7 cellular contexts compared by ENCODE assay signal in genomic region chr19:36605101-36605838, GRCh38. TPM values are rescaled to one million over a fixed set of nuclear protein-coding genes. Genes with fewer than 3 reads are reported as not detected.
DNase-seq lines count a peak whose midpoint lies in the region; ATAC-seq and TF ChIP-seq lines count a peak whose summit lies in the region.

TSS of gene ZNF382 (plus strand) at chr19:36605313. CDS start at chr19:36609915, 4,602 bp downstream.

- peaks cover 2% of the 10 kb centered on the region for H3K9me3 Mint-ChIP-seq in neural crest cell
- H3K9me3 Mint-ChIP-seq in stimulated activated naive CD8-positive, alpha-beta T cell treated with anti-CD3 and anti-CD28 coated beads, Interleukin-15, amount 100 ng/mL, for 72 hours = peaks cover 25 to 26% of the 10 kb centered on the region in 2 donors

- peak within 1 kb of the TSS; percentile 92 to 93 for H3K4me3 ChIP-seq in foreskin fibroblast (ENCODE audit: low read depth in 1 of 2, low read length in 2 of 2)

- DNase-seq in activated T-helper 9 cell treated with anti-CD3 and anti-CD28 coated beads, Interleukin-2, amount 50 U/mL, for 16 hours (ENCODE audit: low read depth) = peak; percentile 84
- peak; percentile 54 to 88 for DNase-seq in foreskin fibroblast
- peak; percentile 72 for DNase-seq in neural crest cell (ENCODE audit: low read depth, low spot score)
- DNase-seq in stimulated activated naive CD8-positive, alpha-beta T cell treated with anti-CD3 and anti-CD28 coated beads, Interleukin-15, amount 100 ng/mL, for 72 hours = peak; percentile 90

- peak within 1 kb of the TSS; percentile 95 for H3K27ac Mint-ChIP-seq in neural crest cell (ENCODE audit: unreplicated experiment)
- H3K27ac Mint-ChIP-seq in stimulated activated naive CD8-positive, alpha-beta T cell treated with anti-CD3 and anti-CD28 coated beads, Interleukin-15, amount 100 ng/mL, for 72 hours = peak within 1 kb of the TSS; percentile 92 to 99

- H3K4me3 Mint-ChIP-seq in neural crest cell = peak within 1 kb of the TSS; percentile 90
- peak within 1 kb of the TSS; percentile 92 to 94 for H3K4me3 Mint-ChIP-seq in stimulated activated naive CD8-positive, alpha-beta T cell treated with anti-CD3 and anti-CD28 coated beads, Interleukin-15, amount 100 ng/mL, for 72 hours

- no peaks in the 10 kb centered on the region for H3K27me3 Mint-ChIP-seq in neural crest cell (ENCODE audit: low read depth)
- H3K27me3 Mint-ChIP-seq in stimulated activated naive CD8-positive, alpha-beta T cell treated with anti-CD3 and anti-CD28 coated beads, Interleukin-15, amount 100 ng/mL, for 72 hours = no peaks in the 10 kb centered on the region

- peak; percentile 59 for ATAC-seq in HG03095 (IDR thresholded peaks at IDR 0.05; ENCODE audit: unreplicated experiment)
- ATAC-seq in stimulated activated naive CD8-positive, alpha-beta T cell treated with anti-CD3 and anti-CD28 coated beads, Interleukin-15, amount 100 ng/mL, for 72 hours = peak; percentile 90

- no peak for TF ChIP-seq CTCF in foreskin fibroblast (IDR thresholded peaks at IDR 0.05; ENCODE audit: low read depth, low read length)
- TF ChIP-seq CTCF in neural crest cell (conservative IDR thresholded peaks at IDR 0.05) = no peak

- H3K4me1 Mint-ChIP-seq in neural crest cell = peaks cover 26% of the 10 kb centered on the region
- peaks cover 28% of the 10 kb centered on the region for H3K4me1 Mint-ChIP-seq in stimulated activated naive CD8-positive, alpha-beta T cell treated with anti-CD3 and anti-CD28 coated beads, Interleukin-15, amount 100 ng/mL, for 72 hours

- peak; percentile 81 for TF ChIP-seq POLR2A in GM18526 (IDR thresholded peaks at IDR 0.05; ENCODE audit: extremely low read depth, insufficient read length)

- peaks cover 25% of the 10 kb centered on the region for H3K36me3 Mint-ChIP-seq in neural crest cell (ENCODE audit: low read depth)

TF ChIP-seq in PFSK-1, 5 proteins besides CTCF, POLR2A, EP300 and RAD21:
- no peak for TF ChIP-seq SIN3A (IDR thresholded peaks at IDR 0.05; ENCODE audit: borderline replicate concordance, insufficient read depth, low read length)
- peak; percentile 90; the same call in 1 of the 2 replicates for TF ChIP-seq POLR2AphosphoS5 (IDR thresholded peaks at IDR 0.05; ENCODE audit: low read depth, low read length)
- TF ChIP-seq, protein P1, sequence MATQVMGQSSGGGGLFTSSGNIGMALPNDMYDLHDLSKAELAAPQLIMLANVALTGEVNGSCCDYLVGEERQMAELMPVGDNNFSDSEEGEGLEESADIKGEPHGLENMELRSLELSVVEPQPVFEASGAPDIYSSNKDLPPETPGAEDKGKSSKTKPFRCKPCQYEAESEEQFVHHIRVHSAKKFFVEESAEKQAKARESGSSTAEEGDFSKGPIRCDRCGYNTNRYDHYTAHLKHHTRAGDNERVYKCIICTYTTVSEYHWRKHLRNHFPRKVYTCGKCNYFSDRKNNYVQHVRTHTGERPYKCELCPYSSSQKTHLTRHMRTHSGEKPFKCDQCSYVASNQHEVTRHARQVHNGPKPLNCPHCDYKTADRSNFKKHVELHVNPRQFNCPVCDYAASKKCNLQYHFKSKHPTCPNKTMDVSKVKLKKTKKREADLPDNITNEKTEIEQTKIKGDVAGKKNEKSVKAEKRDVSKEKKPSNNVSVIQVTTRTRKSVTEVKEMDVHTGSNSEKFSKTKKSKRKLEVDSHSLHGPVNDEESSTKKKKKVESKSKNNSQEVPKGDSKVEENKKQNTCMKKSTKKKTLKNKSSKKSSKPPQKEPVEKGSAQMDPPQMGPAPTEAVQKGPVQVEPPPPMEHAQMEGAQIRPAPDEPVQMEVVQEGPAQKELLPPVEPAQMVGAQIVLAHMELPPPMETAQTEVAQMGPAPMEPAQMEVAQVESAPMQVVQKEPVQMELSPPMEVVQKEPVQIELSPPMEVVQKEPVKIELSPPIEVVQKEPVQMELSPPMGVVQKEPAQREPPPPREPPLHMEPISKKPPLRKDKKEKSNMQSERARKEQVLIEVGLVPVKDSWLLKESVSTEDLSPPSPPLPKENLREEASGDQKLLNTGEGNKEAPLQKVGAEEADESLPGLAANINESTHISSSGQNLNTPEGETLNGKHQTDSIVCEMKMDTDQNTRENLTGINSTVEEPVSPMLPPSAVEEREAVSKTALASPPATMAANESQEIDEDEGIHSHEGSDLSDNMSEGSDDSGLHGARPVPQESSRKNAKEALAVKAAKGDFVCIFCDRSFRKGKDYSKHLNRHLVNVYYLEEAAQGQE (IDR thresholded peaks at IDR 0.05; ENCODE audit: insufficient read depth in 1 of 2, low read depth in 2 of 2, low read length in 2 of 2) = no peak
- peak; percentile 52; the same call in 1 of the 2 replicates for TF ChIP-seq TAF1 (IDR thresholded peaks at IDR 0.05; ENCODE audit: borderline replicate concordance, insufficient read depth, low read length)

RNA-seq across cellular contexts. Expression of gene ZNF382, which starts in this region (rescaled TPM):
- 7.8 TPM for polyA plus RNA-seq in PFSK-1 (2012; ENCODE audit: insufficient read length, low read depth)
- total RNA-seq in neural crest cell = 22.1 and 24.7 TPM in 2 replicates

Comparison
In these comparisons a context has a peak if more than half of its experiments do, and no peak if none do; other contexts are left out.
1. Peak in every context shown above with its lines: DNase-seq, ATAC-seq and H3K4me3 ChIP-seq.